ENCODE assay signal across 28 cellular contexts in the genomic region with DNA sequence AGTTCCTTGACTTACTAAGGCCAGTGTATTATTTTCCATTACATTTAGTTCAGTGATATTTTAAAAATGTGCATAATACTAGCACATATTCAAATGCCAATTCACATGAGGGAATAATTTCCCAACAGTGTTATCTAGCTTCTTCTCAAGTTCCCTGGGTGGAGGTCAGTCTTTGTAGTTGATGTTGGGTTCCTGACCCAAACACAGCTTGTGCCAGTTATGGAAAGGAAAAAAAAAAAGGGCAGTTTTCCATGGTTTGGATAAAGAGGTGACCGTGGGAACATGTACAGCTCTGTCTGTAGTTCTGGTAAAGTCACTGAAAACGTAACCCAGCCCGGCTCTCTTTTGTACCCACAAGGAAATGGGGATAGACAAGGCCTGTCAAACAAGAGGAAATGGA. TPM values are rescaled to one million over a fixed set of nuclear protein-coding genes. Genes with fewer than 3 reads are reported as not detected.
"Had no signal": no experiment of that assay in that cellular context is flagged by ENCODE, and none has a peak within 500 bp of the region (broad histone marks: within the 10 kb centered on the region; RNA-seq: fewer than 3 reads in every experiment).

No MANE protein-coding gene starts in this region.

- H3K27ac ChIP-seq: brain microvascular endothelial cell, esophagus muscularis mucosa, WERI-Rb-1 had no signal

- H3K36me3 ChIP-seq: brain microvascular endothelial cell, esophagus muscularis mucosa, WERI-Rb-1 had no signal

- H3K4me1 ChIP-seq: esophagus muscularis mucosa had no signal

- DNase-seq: activated B cell treated with CpG ODN at 0.5 μM for 24 hours; activated CD4-positive, alpha-beta T cell treated with anti-CD3 and anti-CD28 coated beads for 48 hours; activated CD4-positive, alpha-beta T cell treated with anti-CD3 and anti-CD28 coated beads, Interleukin-2, amount 50 U/mL, for 1 hour; activated CD4-positive, alpha-beta T cell treated with anti-CD3 and anti-CD28 coated beads, Interleukin-2, amount 50 U/mL, for 48 hours; activated CD8-positive, alpha-beta memory T cell treated with anti-CD3 and anti-CD28 coated beads for 24 hours; activated CD8-positive, alpha-beta T cell treated with anti-CD3 and anti-CD28 coated beads for 36 hours; activated effector memory CD4-positive, alpha-beta T cell treated with Interleukin-2 at 50 U/mL for 16 hours; activated gamma-delta T cell treated with Interleukin-2 at 50 U/mL for 16 hours; activated naive CD4-positive, alpha-beta T cell treated with anti-CD3 and anti-CD28 coated beads, Interleukin-2, amount 50 U/mL, for 16 hours; activated naive CD4-positive, alpha-beta T cell treated with Interleukin-2 at 50 U/mL for 16 hours; activated T-cell treated with anti-CD3 and anti-CD28 coated beads, Interleukin-2, amount 50 U/mL, for 4 hours; amniotic stem cell; aorta; brain microvascular endothelial cell; effector CD4-positive, alpha-beta T cell; effector memory CD8-positive, alpha-beta T cell; erythroblast; foreskin fibroblast; head of caudate nucleus; SW 1271; T-helper 1 cell; T-helper 17 cell; T1000; WERI-Rb-1 had no signal

- ATAC-seq: activated CD4-positive, CD25-positive, alpha-beta regulatory T cell treated with anti-CD3 and anti-CD28 coated beads, Interleukin-2, amount 50 U/mL, for 24 hours; activated CD8-positive, alpha-beta T cell treated with anti-CD3 and anti-CD28 coated beads for 36 hours; activated T-cell treated with anti-CD3 and anti-CD28 coated beads, Interleukin-2, amount 50 U/mL, for 4 hours; activated T-helper 17 cell treated with anti-CD3 and anti-CD28 coated beads, Interleukin-2, amount 50 U/mL, for 72 hours; effector memory CD8-positive, alpha-beta T cell; T-helper 17 cell had no signal

- H3K4me3 ChIP-seq: coronary artery, esophagus muscularis mucosa had no signal

- H3K27me3 ChIP-seq: brain microvascular endothelial cell, esophagus muscularis mucosa had no signal

- H3K9me3 ChIP-seq: esophagus muscularis mucosa had no signal

RNA-seq across cellular contexts. Expression of a gene that starts 11.5 kb away (rescaled TPM):
- total RNA-seq: T-helper 17 cell had no signal
